17 cellular contexts compared by ENCODE assay signal in the genomic region with DNA sequence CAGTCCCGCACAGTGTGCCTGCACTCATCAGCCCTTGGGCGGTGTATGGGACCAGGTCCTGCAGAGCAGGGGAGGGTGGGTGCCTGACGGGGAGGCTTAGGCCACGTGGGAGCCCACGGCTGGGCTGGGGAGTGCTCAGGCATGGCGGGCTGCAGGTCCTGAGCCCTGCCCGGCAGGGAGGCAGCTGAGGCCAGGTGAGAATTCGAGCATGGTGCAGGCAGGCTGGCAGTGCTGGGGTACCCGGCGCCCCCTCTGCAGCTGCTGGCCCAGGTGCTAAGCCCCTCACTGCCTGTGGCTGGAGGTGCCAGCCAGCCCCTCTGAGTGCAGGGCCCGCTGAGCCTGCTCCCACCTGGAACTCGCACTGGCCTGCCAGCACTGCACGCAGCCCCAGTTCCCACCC.
DNase-seq lines count a peak whose midpoint lies in the region; ATAC-seq and TF ChIP-seq lines count a peak whose summit lies in the region.
"Had no signal": no experiment of that assay in that cellular context is flagged by ENCODE, and none has a peak within 500 bp of the region (broad histone marks: within the 10 kb centered on the region; RNA-seq: fewer than 3 reads in every experiment).

No MANE protein-coding gene starts in this region.

- CTCF ChIA-PET in SK-N-SH (lab: Yijun Ruan, JAX): no interaction called here

- H3K9me3 ChIP-seq in SK-N-SH: no peaks in the 10 kb centered on the region
- H3K9me3 ChIP-seq: A549, Caco-2 had no signal

- H3K4me1 ChIP-seq in SK-N-SH (ENCODE audit: control insufficient read depth in 1 of 2, insufficient read depth in 2 of 2, low read depth in 1 of 2, low read length in 1 of 2): no peaks in the 10 kb centered on the region
- H3K4me1 ChIP-seq: A549, Caco-2 had no signal

- no peaks in the 10 kb centered on the region for H3K4me1 Mint-ChIP-seq in stimulated activated memory B cell treated with anti-CD40 and anti-IgM and Interleukin-4, amounts not matched to agents 10 μg/mL and 1 μg/mL and 100 μg/mL, for 72 hours
- no peaks in the 10 kb centered on the region for H3K4me1 Mint-ChIP-seq in T-helper 2 cell treated with Interferon-gamma antibody and Interleukin-4, amounts not matched to agents 5 μg/mL and 100 μg/mL, for 36 hours (ENCODE audit: low read depth)
- no peaks in the 10 kb centered on the region for H3K4me1 Mint-ChIP-seq in progenitor cell of endocrine pancreas (ENCODE audit: low read depth)
- H3K4me1 Mint-ChIP-seq: GM23338 had no signal

- H3K27me3 ChIP-seq in SK-N-SH (ENCODE audit: insufficient read depth): no peaks in the 10 kb centered on the region

- H2AFZ ChIP-seq in SK-N-SH (ENCODE audit: low read depth): no peak overlapping the region
- H2AFZ ChIP-seq: GM23338 had no signal

- DNase-seq in SK-N-SH (peak; percentile 1), posterior vena cava (ENCODE audit: low spot score) (peak; percentile 66), NCI-H1436 (lab: John Stamatoyannopoulos, UW) (no peak), progenitor cell of endocrine pancreas (ENCODE audit: low spot score, unreplicated experiment) (no peak)
- no peak for DNase-seq in T-helper 2 cell treated with Interferon-gamma antibody and Interleukin-4, amounts not matched to agents 5 μg/mL and 100 μg/mL, for 36 hours (ENCODE audit: low spot score)
- DNase-seq: AML-193; CD4-positive, alpha-beta T cell; GDM1; HCEC 1CT had no signal

- POLR2A ChIA-PET in SK-N-SH (lab: Yijun Ruan, JAX): no interaction called here

- no peak for TF ChIP-seq RAD21 in SK-N-SH (IDR thresholded peaks at IDR 0.05; ENCODE audit: low read length)

- H3K4me2 ChIP-seq in SK-N-SH: no peak overlapping the region
- H3K4me2 ChIP-seq: A549, GM23338 had no signal

- no peaks in the 10 kb centered on the region for H3F3A ChIP-seq in SK-N-SH (replicated peaks; ENCODE audit: insufficient read depth)

- no peaks in the 10 kb centered on the region for H3K79me2 ChIP-seq in SK-N-SH (ENCODE audit: insufficient read depth)

- no peaks in the 10 kb centered on the region for H3K36me3 ChIP-seq in SK-N-SH (replicated peaks in 1 of 2; ENCODE audit: control insufficient read depth in 1 of 2, insufficient read depth in 2 of 2, low read length in 1 of 2)

- intact Hi-C loops in posterior vena cava (cut with DNase I): no loop called here

- ATAC-seq in SK-N-SH treated with all-trans-retinoic acid at 6 μM for 48 hours: no peak
- peak; percentile 45 for ATAC-seq in stimulated activated memory B cell treated with anti-CD40 and anti-IgM and Interleukin-4, amounts not matched to agents 10 μg/mL and 1 μg/mL and 100 μg/mL, for 72 hours
- ATAC-seq: A549, GM23338 had no signal

- no peak overlapping the region for H3K4me3 ChIP-seq in SK-N-SH (ENCODE audit: low read depth in 2 of 2, low read length in 1 of 2)
- H3K4me3 ChIP-seq: A549, GM23338 had no signal

- H3K9me2 ChIP-seq in SK-N-SH: no peaks in the 10 kb centered on the region

- no peak overlapping the region for H3K27ac ChIP-seq in SK-N-SH (ENCODE audit: low read depth in 2 of 2, low read length in 1 of 2)
- H3K27ac ChIP-seq: 22Rv1, A549, C4-2B, HL-60 had no signal

- TF ChIP-seq CTCF in SK-N-SH (IDR thresholded peaks at IDR 0.05): no peak
- no peak for TF ChIP-seq CTCF in progenitor cell of endocrine pancreas (IDR thresholded peaks at IDR 0.05; ENCODE audit: unreplicated experiment)

- H3K27me3 Mint-ChIP-seq in stimulated activated memory B cell treated with anti-CD40 and anti-IgM and Interleukin-4, amounts not matched to agents 10 μg/mL and 1 μg/mL and 100 μg/mL, for 72 hours: no peaks in the 10 kb centered on the region
- H3K27me3 Mint-ChIP-seq in T-helper 2 cell treated with Interferon-gamma antibody and Interleukin-4, amounts not matched to agents 5 μg/mL and 100 μg/mL, for 36 hours (ENCODE audit: low read depth): no peaks in the 10 kb centered on the region
- no peaks in the 10 kb centered on the region for H3K27me3 Mint-ChIP-seq in progenitor cell of endocrine pancreas
- H3K27me3 Mint-ChIP-seq: CD4-positive, alpha-beta T cell had no signal

- no peaks in the 10 kb centered on the region for H3K36me3 Mint-ChIP-seq in stimulated activated memory B cell treated with anti-CD40 and anti-IgM and Interleukin-4, amounts not matched to agents 10 μg/mL and 1 μg/mL and 100 μg/mL, for 72 hours
- no peaks in the 10 kb centered on the region for H3K36me3 Mint-ChIP-seq in T-helper 2 cell treated with Interferon-gamma antibody and Interleukin-4, amounts not matched to agents 5 μg/mL and 100 μg/mL, for 36 hours (ENCODE audit: low read depth)
- H3K36me3 Mint-ChIP-seq in progenitor cell of endocrine pancreas (ENCODE audit: insufficient read depth): no peaks in the 10 kb centered on the region

- no peak overlapping the region for H3K4me3 Mint-ChIP-seq in stimulated activated memory B cell treated with anti-CD40 and anti-IgM and Interleukin-4, amounts not matched to agents 10 μg/mL and 1 μg/mL and 100 μg/mL, for 72 hours
- no peak overlapping the region for H3K4me3 Mint-ChIP-seq in T-helper 2 cell treated with Interferon-gamma antibody and Interleukin-4, amounts not matched to agents 5 μg/mL and 100 μg/mL, for 36 hours
- H3K4me3 Mint-ChIP-seq in progenitor cell of endocrine pancreas (ENCODE audit: low read depth): no peak overlapping the region
- H3K4me3 Mint-ChIP-seq: CD4-positive, alpha-beta T cell; GM23338 had no signal

- no peak for TF ChIP-seq EP300 in SK-N-SH (IDR thresholded peaks at IDR 0.05; ENCODE audit: borderline replicate concordance in 1 of 2, low read depth in 1 of 2, low read length in 1 of 2)

- no peaks in the 10 kb centered on the region for H4K20me1 ChIP-seq in SK-N-SH (ENCODE audit: insufficient read depth)

- 44% methylated on average over 9 of the region's 13 CpGs for WGBS in SK-N-SH (ENCODE audit: low lambda C conversion rate)

- H3K27ac Mint-ChIP-seq in stimulated activated memory B cell treated with anti-CD40 and anti-IgM and Interleukin-4, amounts not matched to agents 10 μg/mL and 1 μg/mL and 100 μg/mL, for 72 hours: no peak overlapping the region
- no peak overlapping the region for H3K27ac Mint-ChIP-seq in T-helper 2 cell treated with Interferon-gamma antibody and Interleukin-4, amounts not matched to agents 5 μg/mL and 100 μg/mL, for 36 hours
- no peak overlapping the region for H3K27ac Mint-ChIP-seq in progenitor cell of endocrine pancreas
- H3K27ac Mint-ChIP-seq: CD4-positive, alpha-beta T cell; GM23338 had no signal

- H3K9ac ChIP-seq in SK-N-SH: no peak overlapping the region

- H3K9me3 Mint-ChIP-seq in stimulated activated memory B cell treated with anti-CD40 and anti-IgM and Interleukin-4, amounts not matched to agents 10 μg/mL and 1 μg/mL and 100 μg/mL, for 72 hours: peaks cover 5% of the 10 kb centered on the region
- H3K9me3 Mint-ChIP-seq in T-helper 2 cell treated with Interferon-gamma antibody and Interleukin-4, amounts not matched to agents 5 μg/mL and 100 μg/mL, for 36 hours: peaks cover 9% of the 10 kb centered on the region
- H3K9me3 Mint-ChIP-seq in progenitor cell of endocrine pancreas (ENCODE audit: low read depth): peaks cover 8% of the 10 kb centered on the region

TF ChIP-seq in SK-N-SH, 30 proteins besides CTCF, POLR2A, EP300 and RAD21:
- TF ChIP-seq MXI1 (IDR thresholded peaks at IDR 0.05; ENCODE audit: low read depth, low read length) (no peak), ZBTB33 (IDR thresholded peaks at IDR 0.05; ENCODE audit: borderline replicate concordance, low read depth) (no peak), SIN3A (IDR thresholded peaks at IDR 0.05; ENCODE audit: borderline replicate concordance, low read depth, low read length) (no peak)
TF ChIP-seq in SK-N-SH: peak in this region for 0.

TF ChIP-seq in SK-N-SH treated with all-trans-retinoic acid at 6 μM for 48 hours, 23 proteins besides CTCF, POLR2A, EP300 and RAD21 (continues in another document):
- TF ChIP-seq ZNF565 (CRISPR knock-in tag; conservative IDR thresholded peaks at IDR 0.05; ENCODE audit: low read depth) (no peak), GLIS3 (CRISPR knock-in tag; IDR thresholded peaks at IDR 0.05) (no peak), PPARA (CRISPR knock-in tag; IDR thresholded peaks at IDR 0.05; ENCODE audit: borderline replicate concordance) (no peak), TCF4 (CRISPR knock-in tag; IDR thresholded peaks at IDR 0.05; ENCODE audit: borderline replicate concordance) (no peak), SNAI2 (CRISPR knock-in tag; IDR thresholded peaks at IDR 0.05) (no peak), TOX (CRISPR knock-in tag; IDR thresholded peaks at IDR 0.05; ENCODE audit: borderline replicate concordance) (no peak), ZNF70 (CRISPR knock-in tag; IDR thresholded peaks at IDR 0.05) (no peak), CREB5 (CRISPR knock-in tag; IDR thresholded peaks at IDR 0.05; ENCODE audit: low read depth) (no peak), CSDC2 (CRISPR knock-in tag; IDR thresholded peaks at IDR 0.05) (no peak), POU6F1 (CRISPR knock-in tag; IDR thresholded peaks at IDR 0.05; ENCODE audit: borderline replicate concordance, low read depth) (no peak), ZFP30 (CRISPR knock-in tag; IDR thresholded peaks at IDR 0.05) (no peak), RARB (CRISPR knock-in tag; IDR thresholded peaks at IDR 0.05) (no peak), ESRRG (CRISPR knock-in tag; IDR thresholded peaks at IDR 0.05) (no peak), ZFP3 (CRISPR knock-in tag; IDR thresholded peaks at IDR 0.05) (no peak), ISL1 (CRISPR knock-in tag; IDR thresholded peaks at IDR 0.05) (no peak)

Comparison
In these comparisons a context has a peak if more than half of its experiments do, and no peak if none do; other contexts are left out.
1. DNase-seq: peak in SK-N-SH (single experiment) and posterior vena cava (single experiment); none in NCI-H1436 (single experiment), T-helper 2 cell treated with Interferon-gamma antibody and Interleukin-4, amounts not matched to agents 5 μg/mL and 100 μg/mL, for 36 hours (single experiment) and progenitor cell of endocrine pancreas (single experiment).